Comparison of ENCODE assay signal across 1 cellular context in the genomic region with DNA sequence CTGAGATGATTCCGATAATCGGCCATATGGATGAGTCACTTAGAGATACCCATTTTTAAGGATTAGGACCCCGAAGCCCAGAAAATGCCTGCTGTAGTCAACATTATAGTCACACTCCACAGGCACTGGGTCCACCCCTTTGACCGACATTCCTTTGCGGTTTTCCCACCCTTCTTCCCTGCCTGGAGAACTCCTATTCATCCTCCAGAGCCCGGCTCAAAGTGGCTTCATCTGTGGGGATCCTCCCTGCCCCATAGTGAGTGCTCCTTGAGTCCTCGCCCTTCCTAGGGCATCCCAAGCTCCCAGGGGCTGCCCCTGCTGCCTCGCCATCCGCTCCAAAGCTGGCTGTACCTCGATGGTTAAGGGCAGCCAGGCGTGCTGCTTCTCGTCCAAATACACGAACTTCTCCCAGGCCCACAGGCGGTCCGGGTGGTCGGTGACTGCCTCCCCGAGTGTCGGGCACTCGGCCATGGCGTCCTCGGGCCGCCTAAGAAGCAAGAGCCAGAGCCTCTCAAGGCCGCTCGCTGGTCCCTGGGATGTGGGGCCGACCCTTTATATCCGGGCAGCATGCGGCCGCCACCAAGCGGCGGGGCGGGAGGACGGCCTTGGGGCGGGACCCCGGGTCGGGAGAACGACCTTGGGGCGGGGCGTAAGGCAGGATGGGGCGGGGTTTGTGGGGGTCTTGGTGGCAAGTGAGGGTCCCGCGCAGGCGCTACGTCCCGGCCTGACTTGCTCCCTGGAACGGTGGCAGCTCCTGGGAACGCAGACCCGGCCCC.
TF ChIP-seq lines count a peak whose summit lies in the region.

A gene with protein sequence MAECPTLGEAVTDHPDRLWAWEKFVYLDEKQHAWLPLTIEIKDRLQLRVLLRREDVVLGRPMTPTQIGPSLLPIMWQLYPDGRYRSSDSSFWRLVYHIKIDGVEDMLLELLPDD (minus strand): TSS at position 530 of the 776 bp plus-strand sequence. CDS start 59 bp downstream, at position 471.

TF ChIP-seq in HepG2, 621 proteins besides CTCF, POLR2A, EP300 and RAD21 (continued from another document):
- TF ChIP-seq ZFY (CRISPR knock-in tag; IDR thresholded peaks at IDR 0.05) (no peak), ZNF75D (CRISPR knock-in tag; IDR thresholded peaks at IDR 0.05; ENCODE audit: borderline replicate concordance) (no peak)
- TF ChIP-seq, protein P1, sequence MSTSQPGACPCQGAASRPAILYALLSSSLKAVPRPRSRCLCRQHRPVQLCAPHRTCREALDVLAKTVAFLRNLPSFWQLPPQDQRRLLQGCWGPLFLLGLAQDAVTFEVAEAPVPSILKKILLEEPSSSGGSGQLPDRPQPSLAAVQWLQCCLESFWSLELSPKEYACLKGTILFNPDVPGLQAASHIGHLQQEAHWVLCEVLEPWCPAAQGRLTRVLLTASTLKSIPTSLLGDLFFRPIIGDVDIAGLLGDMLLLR (CRISPR knock-in tag; IDR thresholded peaks at IDR 0.05), result no peak
